In genomic region chr1:87045757-87046422, GRCh38 we compare ENCODE assay signal across 9 cellular contexts.
DNase-seq lines count a peak whose midpoint lies in the region; ATAC-seq and TF ChIP-seq lines count a peak whose summit lies in the region.
"Had no signal": no experiment of that assay in that cellular context is flagged by ENCODE, and none has a peak within 500 bp of the region (broad histone marks: within the 10 kb centered on the region; RNA-seq: fewer than 3 reads in every experiment).

No MANE protein-coding gene starts in this region.

- H3K27me3 ChIP-seq in brain microvascular endothelial cell (replicated peaks) (no peaks in the 10 kb centered on the region), PC-3 (ENCODE audit: low read length) (no peaks in the 10 kb centered on the region)

- H3F3A ChIP-seq in PC-3 (ENCODE audit: low read length, unreplicated experiment), result no peaks in the 10 kb centered on the region

- intact Hi-C loops in PC-3 (cut with micrococcal nuclease), result no loop called here

- peaks cover 27% of the 10 kb centered on the region for H3K4me1 Mint-ChIP-seq in T-helper 1 cell treated with Interleukin-12 subunit alpha and Interleukin-12 subunit beta and Interleukin-4 antibody, amounts not matched to agents 30 μg/mL and 1 μg/mL, for 36 hours (ENCODE audit: low read depth)

- peak; percentile 69 for DNase-seq in activated effector memory CD4-positive, alpha-beta T cell treated with anti-CD3 and anti-CD28 coated beads, Interleukin-2, amount 50 U/mL, for 16 hours
- DNase-seq in activated effector memory CD4-positive, alpha-beta T cell treated with Interleukin-2 at 50 U/mL for 16 hours, result no peak
- DNase-seq in brain microvascular endothelial cell (peak; percentile 13), NCI-H1694 treated with DMSO at 0.1 percent for 48 hours (lab: John Stamatoyannopoulos, UW) (no peak), A172 (ENCODE audit: low spot score) (no peak), NCI-H2081 (lab: John Stamatoyannopoulos, UW) (no peak), PC-3 (no peak)
- DNase-seq: trophoblast cell had no signal

- CTCF ChIA-PET in PC-3 (lab: Charles Lee), result no interaction called here

- no peak overlapping the region for H2AFZ ChIP-seq in PC-3 (ENCODE audit: low read length)

- peak overlapping the region; percentile 53 for H3K4me3 Mint-ChIP-seq in T-helper 1 cell treated with Interleukin-12 subunit alpha and Interleukin-12 subunit beta and Interleukin-4 antibody, amounts not matched to agents 30 μg/mL and 1 μg/mL, for 36 hours

- no TSS peak for BruUV-seq in PC-3 (replicated peaks; lab: Mats Ljungman, UMichigan)

- no peak overlapping the region for H3K4me2 ChIP-seq in PC-3 (ENCODE audit: low read length)

- ATAC-seq in PC-3, result no peak

- POLR2A ChIA-PET in PC-3 (lab: Charles Lee; ENCODE audit: unreplicated experiment), result no interaction called here

- no peaks in the 10 kb centered on the region for H3K36me3 ChIP-seq in brain microvascular endothelial cell (replicated peaks)
- no peaks in the 10 kb centered on the region for H3K36me3 ChIP-seq in PC-3 (ENCODE audit: low read depth, low read length)

- no peaks in the 10 kb centered on the region for H3K27me3 Mint-ChIP-seq in T-helper 1 cell treated with Interleukin-12 subunit alpha and Interleukin-12 subunit beta and Interleukin-4 antibody, amounts not matched to agents 30 μg/mL and 1 μg/mL, for 36 hours (ENCODE audit: low read depth)

- in situ Hi-C loops in brain microvascular endothelial cell (cut with HindIII; ENCODE audit: low pct_ligation_motif_present, low sequenced_read_pairs), result no loop called here

- H3K4me1 ChIP-seq in PC-3 (ENCODE audit: insufficient read depth, low read length), result no peaks in the 10 kb centered on the region

- H4K20me1 ChIP-seq in PC-3 (ENCODE audit: low read length), result no peaks in the 10 kb centered on the region

- no peaks in the 10 kb centered on the region for H3K79me2 ChIP-seq in PC-3 (ENCODE audit: low read length)

- no peak overlapping the region for H3K9ac ChIP-seq in PC-3 (ENCODE audit: low read length)

- H3K9me3 Mint-ChIP-seq in T-helper 1 cell treated with Interleukin-12 subunit alpha and Interleukin-12 subunit beta and Interleukin-4 antibody, amounts not matched to agents 30 μg/mL and 1 μg/mL, for 36 hours, result peaks cover 18% of the 10 kb centered on the region

- no peaks in the 10 kb centered on the region for H3K9me3 ChIP-seq in PC-3 (ENCODE audit: low read length)

- no peaks in the 10 kb centered on the region for H3K9me2 ChIP-seq in PC-3 (replicated peaks; ENCODE audit: low read length)

- H3K4me3 ChIP-seq in brain microvascular endothelial cell (ENCODE audit: low read depth, low read length) (no peak overlapping the region), PC-3 (ENCODE audit: low read length) (no peak overlapping the region)

- TF ChIP-seq CTCF in brain microvascular endothelial cell (IDR thresholded peaks at IDR 0.05; ENCODE audit: low read depth, low read length, missing control alignments) (no peak), PC-3 (conservative IDR thresholded peaks at IDR 0.05; ENCODE audit: low read depth, low read length) (no peak)

- H3K36me3 Mint-ChIP-seq in T-helper 1 cell treated with Interleukin-12 subunit alpha and Interleukin-12 subunit beta and Interleukin-4 antibody, amounts not matched to agents 30 μg/mL and 1 μg/mL, for 36 hours (ENCODE audit: low read depth), result peaks cover 3% of the 10 kb centered on the region

- H3K27ac ChIP-seq in brain microvascular endothelial cell (no peak overlapping the region), PC-3 (ENCODE audit: low read length) (no peak overlapping the region)

- peak overlapping the region; percentile 50 for H3K27ac Mint-ChIP-seq in T-helper 1 cell treated with Interleukin-12 subunit alpha and Interleukin-12 subunit beta and Interleukin-4 antibody, amounts not matched to agents 30 μg/mL and 1 μg/mL, for 36 hours

Comparison
In these comparisons a context has a peak if more than half of its experiments do, and no peak if none do; other contexts are left out.
1. DNase-seq: peak in activated effector memory CD4-positive, alpha-beta T cell treated with anti-CD3 and anti-CD28 coated beads, Interleukin-2, amount 50 U/mL, for 16 hours (single experiment) and brain microvascular endothelial cell (single experiment); none in activated effector memory CD4-positive, alpha-beta T cell treated with Interleukin-2 at 50 U/mL for 16 hours (single experiment), NCI-H1694 treated with DMSO at 0.1 percent for 48 hours (single experiment), A172 (single experiment), NCI-H2081 (0 of 2) and PC-3 (single experiment).